ENCODE assay signal across 15 cellular contexts in genomic region chr9:113185271-113185670, GRCh38.
"Had no signal": no experiment of that assay in that cellular context is flagged by ENCODE, and none has a peak within 500 bp of the region (broad histone marks: within the 10 kb centered on the region; RNA-seq: fewer than 3 reads in every experiment).

No MANE protein-coding gene starts in this region.

- H3K27me3 Mint-ChIP-seq: activated CD8-positive, alpha-beta memory T cell treated with anti-CD3 and anti-CD28 coated beads, Interleukin-2, amount 10 ng/mL, durations not matched to agents 7 days and 5 days; activated naive CD8-positive, alpha-beta T cell treated with anti-CD3 and anti-CD28 coated beads, Interleukin-2, amount 50 U/mL, for 24 hours; stimulated activated naive CD8-positive, alpha-beta T cell treated with anti-CD3 and anti-CD28 coated beads, Interleukin-15, Interleukin-2, amounts not matched to agents 100 ng/mL and 50 ng/mL, for 24 hours had no signal

- H3K27ac ChIP-seq: coronary artery, sigmoid colon, thoracic aorta had no signal

- H3K4me1 Mint-ChIP-seq: activated naive CD8-positive, alpha-beta T cell treated with anti-CD3 and anti-CD28 coated beads, Interleukin-2, amount 50 U/mL, for 24 hours; nephron progenitor cell had no signal

- H3K9me3 Mint-ChIP-seq: activated naive CD8-positive, alpha-beta T cell treated with anti-CD3 and anti-CD28 coated beads, Interleukin-2, amount 50 U/mL, for 24 hours; activated T-cell treated with anti-CD3 and anti-CD28 coated beads, Interleukin-2, amount 50 U/mL, for 4 hours; nephron progenitor cell; stimulated activated naive CD8-positive, alpha-beta T cell treated with anti-CD3 and anti-CD28 coated beads, Interleukin-15, Interleukin-2, amounts not matched to agents 100 ng/mL and 50 ng/mL, for 24 hours had no signal

- H3K4me3 ChIP-seq: coronary artery, heart left ventricle, sigmoid colon, thoracic aorta had no signal

- DNase-seq: activated CD4-positive, alpha-beta T cell treated with anti-CD3 and anti-CD28 coated beads, Interleukin-2, amount 50 U/mL, for 48 hours; activated CD8-positive, alpha-beta memory T cell treated with anti-CD3 and anti-CD28 coated beads, Interleukin-2, amount 10 ng/mL, durations not matched to agents 7 days and 5 days; activated gamma-delta T cell; activated naive CD8-positive, alpha-beta T cell treated with anti-CD3 and anti-CD28 coated beads, Interleukin-2, amount 50 U/mL, for 24 hours; activated T-cell treated with anti-CD3 and anti-CD28 coated beads, Interleukin-2, amount 50 U/mL, for 4 hours; caudate nucleus; effector memory CD4-positive, alpha-beta T cell; heart left ventricle; left lung; nephron progenitor cell; sigmoid colon; stimulated activated CD4-positive, alpha-beta T cell treated with anti-CD3 and anti-CD28 coated beads, Interleukin-12 subunit alpha, Interleukin-12 subunit beta, amount 100 ng/mL, for 4 hours had no signal

- H3K27ac Mint-ChIP-seq: activated CD8-positive, alpha-beta memory T cell treated with anti-CD3 and anti-CD28 coated beads, Interleukin-2, amount 10 ng/mL, durations not matched to agents 7 days and 5 days; activated naive CD8-positive, alpha-beta T cell treated with anti-CD3 and anti-CD28 coated beads, Interleukin-2, amount 50 U/mL, for 24 hours; nephron progenitor cell; stimulated activated naive CD8-positive, alpha-beta T cell treated with anti-CD3 and anti-CD28 coated beads, Interleukin-15, Interleukin-2, amounts not matched to agents 100 ng/mL and 50 ng/mL, for 24 hours had no signal

- H3K4me3 Mint-ChIP-seq: activated CD8-positive, alpha-beta memory T cell treated with anti-CD3 and anti-CD28 coated beads, Interleukin-2, amount 10 ng/mL, durations not matched to agents 7 days and 5 days; activated naive CD8-positive, alpha-beta T cell treated with anti-CD3 and anti-CD28 coated beads, Interleukin-2, amount 50 U/mL, for 24 hours; activated T-cell treated with anti-CD3 and anti-CD28 coated beads, Interleukin-2, amount 50 U/mL, for 4 hours; nephron progenitor cell; stimulated activated naive CD8-positive, alpha-beta T cell treated with anti-CD3 and anti-CD28 coated beads, Interleukin-15, Interleukin-2, amounts not matched to agents 100 ng/mL and 50 ng/mL, for 24 hours had no signal
